In the genomic region with DNA sequence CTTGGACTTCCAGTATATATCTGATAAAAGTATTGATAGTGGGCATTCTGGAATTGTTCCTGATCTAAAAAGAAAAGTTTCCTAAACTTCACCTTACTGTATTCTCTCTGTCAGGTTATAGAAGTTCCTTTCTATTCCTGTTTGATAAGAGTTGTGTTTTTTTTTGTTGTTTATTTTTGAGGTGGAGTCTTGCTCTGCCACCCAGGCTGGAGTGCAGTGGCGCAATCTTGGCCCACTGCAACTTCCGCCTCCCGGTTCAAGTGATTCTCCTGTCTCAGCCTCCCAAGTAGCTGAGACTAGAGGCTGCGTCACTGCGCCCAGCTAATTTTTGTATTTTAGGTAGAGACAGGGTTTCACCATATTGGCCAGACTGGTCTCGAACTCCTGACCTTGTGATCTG, we compare ENCODE assay signal across 19 cellular contexts. TPM values are rescaled to one million over a fixed set of nuclear protein-coding genes. Genes with fewer than 3 reads are reported as not detected.
DNase-seq lines count a peak whose midpoint lies in the region; ATAC-seq, FAIRE-seq and TF ChIP-seq lines count a peak whose summit lies in the region.
"Had no signal": no experiment of that assay in that cellular context is flagged by ENCODE, and none has a peak within 500 bp of the region (broad histone marks: within the 10 kb centered on the region; RNA-seq: fewer than 3 reads in every experiment).

No MANE protein-coding gene starts in this region.

- 100% methylated on average over 6 of the region's 6 CpGs for WGBS in GM12878 (ENCODE audit: insufficient coverage, insufficient replicate concordance, low lambda C conversion rate, missing lambda C conversion rate)
- whole genome bisulfite sequencing in transverse colon (ENCODE audit: low coverage in 1 of 2), 2 donors = 91 to 100% methylated on average over 3 to 6 of the region's 6 CpGs

- H3K27ac Mint-ChIP-seq in CD14-positive monocyte = peak overlapping the region in 4 of 7 donors; percentile 12 to 70 (median 62)
- H3K27ac Mint-ChIP-seq: CD4-positive, alpha-beta T cell had no signal

- no peak overlapping the region for H3K4me2 ChIP-seq in GM12878 (ENCODE audit: control insufficient read depth, insufficient read depth)

- no peak overlapping the region for H3K4me3 Mint-ChIP-seq in CD14-positive monocyte
- H3K4me3 Mint-ChIP-seq: CD4-positive, alpha-beta T cell; H9; IgD-negative memory B cell had no signal

- SMC1A ChIA-PET in GM12878 (lab: Charles Lee; ENCODE audit: uncharacterized antibody, unreplicated experiment) = interaction anchor here (1.2 to 1.7 kb wide), 2 partner anchors 10 to 16 kb away, joined by 3 to 6 read pairs; no protein-coding TSS in a partner anchor

- H3K9me3 ChIP-seq in GM12878 (replicated peaks; ENCODE audit: control insufficient read depth, insufficient read depth, low read length) (no peaks in the 10 kb centered on the region; the same call in 1 of the 3 replicates), mucosa of descending colon (no peaks in the 10 kb centered on the region), transverse colon (no peaks in the 10 kb centered on the region)
- H3K9me3 ChIP-seq: BE2C, Caco-2 had no signal

- in situ Hi-C loops in GM12878 (cut with MboI) (no loop called here), transverse colon (cut with MboI; ENCODE audit: low pct_ligation_motif_present in 1 of 4, low pct_unique_long_range_greater_than_20kb in 1 of 4, low sequenced_read_pairs in 3 of 4) (no loop called here)

- CTCF ChIA-PET in GM12878 (lab: Yijun Ruan, JAX) = no interaction called here

- H4K20me1 ChIP-seq in GM12878 (ENCODE audit: control insufficient read depth, insufficient read depth) = no peaks in the 10 kb centered on the region

- H3K4me1 ChIP-seq in GM12878 (ENCODE audit: control insufficient read depth, insufficient read depth, low read length) (no peaks in the 10 kb centered on the region), mucosa of descending colon (ENCODE audit: low read depth) (peaks cover 2% of the 10 kb centered on the region), transverse colon (no peaks in the 10 kb centered on the region)
- H3K4me1 ChIP-seq: BE2C, Caco-2 had no signal

- H3K9me3 Mint-ChIP-seq in CD14-positive monocyte = peaks cover 0 to 10% (median 2%) of the 10 kb centered on the region in 7 donors
- H3K9me3 Mint-ChIP-seq: CD4-positive, alpha-beta T cell; H9 had no signal

- TF ChIP-seq CTCF in CD14-positive monocyte (IDR thresholded peaks at IDR 0.05) (no peak), GM12878 (IDR thresholded peaks at IDR 0.05 in 2 of 3, conservative IDR thresholded peaks at IDR 0.05 in 1 of 3; ENCODE audit: control insufficient read depth in 2 of 3, extremely low read depth in 1 of 3, insufficient read depth in 1 of 3, low read depth in 3 of 3, low read length in 3 of 3) (no peak), mucosa of descending colon (IDR thresholded peaks at IDR 0.05) (no peak), transverse colon (IDR thresholded peaks at IDR 0.05) (no peak)

- RAD21 ChIA-PET in GM12878 (lab: Charles Lee; ENCODE audit: unreplicated experiment) = interaction anchor here (1.0 kb wide), 1 partner anchor 13 kb away, joined by 4 read pairs; a partner anchor contains a TSS

- no peak for TF ChIP-seq EP300 in GM12878 (IDR thresholded peaks at IDR 0.05; ENCODE audit: borderline replicate concordance in 1 of 2, control insufficient read depth in 1 of 2, low read depth in 2 of 2, low read length in 2 of 2)
- TF ChIP-seq EP300 in transverse colon (IDR thresholded peaks at IDR 0.05; ENCODE audit: low read depth) = no peak

- FAIRE-seq in GM12878 (lab: Jason Lieb, UNC) (peak; percentile 56), H54 (lab: Jason Lieb, UNC) (no peak)
- FAIRE-seq: A204.1, G401.6, GM12892, HepG2 had no signal

- POLR2A ChIA-PET in GM12878 (lab: Charles Lee) = no interaction called here

- H3K36me3 ChIP-seq in GM12878 (ENCODE audit: control insufficient read depth in 2 of 2, insufficient read depth in 2 of 2, low read length in 1 of 2) (peaks cover 0 to 3% of the 10 kb centered on the region in 2 experiments; a peak in 3 of 4 replicates), mucosa of descending colon (ENCODE audit: low read depth) (no peaks in the 10 kb centered on the region), transverse colon (no peaks in the 10 kb centered on the region)

- BruUV-seq in GM12878 (replicated peaks; lab: Mats Ljungman, UMichigan) = no TSS peak

- no peak for TF ChIP-seq RAD21 in GM12878 (IDR thresholded peaks at IDR 0.05; ENCODE audit: insufficient read depth, low read depth, low read length)

- intact Hi-C loops in CD14-positive monocyte (cut with micrococcal nuclease) (no loop called here), GM12878 (cut with micrococcal nuclease; ENCODE audit: unreplicated experiment) (no loop called here), mucosa of descending colon (cut with DNase I, micrococcal nuclease) (no loop called here), transverse colon (cut with DNase I; ENCODE audit: low total_unique reads) (no loop called here), cardiac septum (cut with DNase I) (no loop called here)

- H3K27me3 ChIP-seq in GM12878 (replicated peaks in 1 of 2; ENCODE audit: control insufficient read depth in 2 of 2, insufficient read depth in 2 of 2, low read length in 1 of 2) = no peaks in the 10 kb centered on the region
- no peaks in the 10 kb centered on the region for H3K27me3 ChIP-seq in transverse colon
- H3K27me3 ChIP-seq: BE2C had no signal

- H3K27me3 Mint-ChIP-seq in CD14-positive monocyte (ENCODE audit: low read depth in 3 of 3) = peaks cover 0 to 3% (median 0%) of the 10 kb centered on the region in 3 donors
- H3K27me3 Mint-ChIP-seq: CD4-positive, alpha-beta T cell; IgD-negative memory B cell had no signal

- H3K9ac ChIP-seq in GM12878 (ENCODE audit: control insufficient read depth, insufficient read depth, low read length) = no peak overlapping the region

- TF ChIP-seq POLR2A in GM12878 (IDR thresholded peaks at IDR 0.05; ENCODE audit: low read depth, low read length) = no peak
- no peak for TF ChIP-seq POLR2A in transverse colon (IDR thresholded peaks at IDR 0.05)
- no peak for TF ChIP-seq POLR2A in H54 (IDR thresholded peaks at IDR 0.05; ENCODE audit: low read depth, low read length)

- no peak overlapping the region for H2AFZ ChIP-seq in GM12878 (ENCODE audit: control insufficient read depth, low read depth, low read length)

- peaks cover 5 to 12% of the 10 kb centered on the region in 2 donors for H3K36me3 Mint-ChIP-seq in CD14-positive monocyte

- H3K4me1 Mint-ChIP-seq in CD14-positive monocyte = peaks cover 26% of the 10 kb centered on the region
- H3K4me1 Mint-ChIP-seq: H9 had no signal

- DNase-seq in CD14-positive monocyte (ENCODE audit: low spot score) = no peak
- no peak for DNase-seq in GM12878 (ENCODE audit: low read depth, low spot score)
- DNase-seq in mucosa of descending colon = peak in 2 of 3 donors; percentile 37 to 49
- peak; percentile 19 for DNase-seq in transverse colon
- no peak for DNase-seq in NCI-H526 treated with DMSO at 0.1 percent for 48 hours (lab: John Stamatoyannopoulos, UW)
- DNase-seq in H54 (ENCODE audit: insufficient read length, low spot score) = no peak
- no peak for DNase-seq in cardiac septum (ENCODE audit: low spot score)
- DNase-seq: ACHN; BE2C; C1 segment of cervical spinal cord; Caco-2; CD4-positive, alpha-beta T cell; GOT3; H9 had no signal

- ATAC-seq in GM12878 (no peak), mucosa of descending colon (peak; percentile 76)
- ATAC-seq: HepG2 had no signal

- H3K79me2 ChIP-seq in GM12878 (ENCODE audit: control insufficient read depth, insufficient read depth, low read length) = peaks cover 36% of the 10 kb centered on the region

- no peak overlapping the region for H3K4me3 ChIP-seq in GM12878
- H3K4me3 ChIP-seq in mucosa of descending colon = no peak overlapping the region
- no peak overlapping the region for H3K4me3 ChIP-seq in transverse colon

- H3K27ac ChIP-seq in GM12878 (ENCODE audit: control insufficient read depth, insufficient read depth) (no peak overlapping the region), transverse colon (peak overlapping the region in 1 of 4 donors; percentile 18)

TF ChIP-seq in GM12878, 131 proteins besides CTCF, POLR2A, EP300 and RAD21:
- TF ChIP-seq YBX1 (IDR thresholded peaks at IDR 0.05) (no peak), RUNX3 (IDR thresholded peaks at IDR 0.05; ENCODE audit: low read length) (no peak), TCF3 (IDR thresholded peaks at IDR 0.05; ENCODE audit: borderline replicate concordance, insufficient read depth, low read depth, low read length) (no peak), SMAD1 (IDR thresholded peaks at IDR 0.05; ENCODE audit: low read depth, partially characterized antibody) (no peak), EED (IDR thresholded peaks at IDR 0.05; ENCODE audit: low read depth) (no peak), FOS (IDR thresholded peaks at IDR 0.05; ENCODE audit: borderline replicate concordance, extremely low read depth, insufficient read length) (no peak)

RNA-seq across cellular contexts. Expression of a gene that starts 13.1 kb away (rescaled TPM):
- polyA plus RNA-seq in CD14-positive monocyte = 1 to 10 TPM in 1 of 2 donors, under 1 TPM in 1; 0.69 to 2.3 TPM
- total RNA-seq in GM12878 (2013; cell fraction: nucleolus; rRNA removed) = 46.6 and 51.1 TPM in 2 replicates
- 47.8 and 65.9 TPM in 2 replicates for total RNA-seq in GM12878 (2014; rRNA removed)
- 68.4 and 71.7 TPM in 2 replicates for total RNA-seq in GM12878 (2014; rRNA removed; fragmentation: Illumina TruSeq; extraction: Trizol)
- 48.1 and 48.2 TPM in 2 replicates for total RNA-seq in GM12878 (2021)
- 14.3 TPM for polyA plus RNA-seq in GM12878 (2011; ENCODE audit: low read depth)
- polyA plus RNA-seq in GM12878 (2011; rRNA removed) = 23.0 and 34.7 TPM in 2 replicates
- polyA plus RNA-seq in GM12878 (2011; cell fraction: cytosol; rRNA removed) = 13.1 and 15.1 TPM in 2 replicates
- polyA plus RNA-seq in GM12878 (2011; cell fraction: nucleus; rRNA removed) = 22.6 and 29.1 TPM in 2 replicates
- polyA plus RNA-seq in GM12878 (2012) = 28.7 and 29.9 TPM in 2 replicates
- 49.3 and 62.5 TPM in 2 replicates for polyA plus RNA-seq in GM12878 (2014; fragmentation: Illumina TruSeq; extraction: Trizol)
- 10 to 100 TPM; 25.3 to 28.2 TPM for polyA plus RNA-seq in GM12878 (2014; fragmentation: Nextera tagmentation; extraction: Ambion mirVana)
- 34.6 and 42.3 TPM in 2 replicates for polyA plus RNA-seq in GM12878 (2014; rRNA removed)
- polyA plus RNA-seq in GM12878 (2016; fragmentation: Nextera tagmentation; extraction: Ambion mirVana) = 10 to 100 TPM; 41.9 to 45.5 TPM
- polyA minus RNA-seq in GM12878 (2011; rRNA and poly(A)+ RNA removed) = 42.4 and 53.2 TPM in 2 replicates
- 6.0 and 13.4 TPM in 2 replicates for polyA minus RNA-seq in GM12878 (2011; cell fraction: cytosol; rRNA and poly(A)+ RNA removed)
- 8.2 and 12.5 TPM in 2 replicates for polyA minus RNA-seq in GM12878 (2011; cell fraction: nucleus; rRNA and poly(A)+ RNA removed)
- 1 to 10 TPM; 2.9 to 7.2 (median 4.1) TPM for total RNA-seq in mucosa of descending colon
- 1 to 10 TPM; 1.5 to 6.4 (median 2.0) TPM for total RNA-seq in transverse colon
- 0.75 TPM for total RNA-seq in cardiac septum

Comparison
In these comparisons a context has a peak if more than half of its experiments do, and no peak if none do; other contexts are left out.
1. DNase-seq: peak in mucosa of descending colon (2 of 3) and transverse colon (single experiment); none in CD14-positive monocyte (single experiment), GM12878 (single experiment), NCI-H526 treated with DMSO at 0.1 percent for 48 hours (single experiment), H54 (single experiment) and cardiac septum (single experiment).
2. RNA of a gene that starts 13.1 kb away (total RNA-seq): 46.6 to 71.7 TPM in GM12878; 2.9 to 7.2 TPM in mucosa of descending colon, 1.5 to 6.4 TPM in transverse colon and 0.75 TPM in cardiac septum (single experiment); every median in the first group is over 4 times any median in the second.